1 cellular context compared by ENCODE assay signal in the genomic region with DNA sequence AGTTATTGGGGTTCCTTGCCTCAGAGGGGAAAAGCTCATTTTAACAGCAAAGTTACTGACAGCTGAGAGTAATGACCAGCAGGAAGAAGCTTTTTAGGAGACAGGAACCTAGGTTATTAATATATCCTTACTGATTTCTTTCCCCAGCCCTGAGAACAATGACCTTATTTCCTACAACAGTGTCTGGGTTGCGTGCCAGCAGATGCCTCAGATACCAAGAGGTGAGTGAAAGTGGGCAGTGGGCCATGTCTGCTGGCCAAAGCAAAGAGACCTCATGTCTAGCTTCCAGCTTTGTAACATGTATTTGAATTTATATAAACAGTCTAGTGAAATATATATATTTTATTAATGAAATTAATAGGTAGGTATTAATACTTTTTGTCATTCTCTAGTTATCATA.
A peak's percentile ranks its signal among the peaks of the same experiment; 100 is the strongest.
TF ChIP-seq lines count a peak whose summit lies in the region.

No MANE protein-coding gene starts in this region.

TF ChIP-seq in endothelial cell of umbilical vein, 7 proteins besides CTCF, POLR2A, EP300 and RAD21:
- TF ChIP-seq JUN (IDR thresholded peaks at IDR 0.05; ENCODE audit: borderline replicate concordance, insufficient read depth, insufficient read length, low read depth) (peak; percentile 23), EZH2 (IDR thresholded peaks at IDR 0.05; ENCODE audit: borderline replicate concordance, low read depth, low read length, severe bottlenecking) (no peak), FOS (IDR thresholded peaks at IDR 0.05; ENCODE audit: borderline replicate concordance, insufficient read depth, low read length) (no peak), POLR2AphosphoS5 (IDR thresholded peaks at IDR 0.05; ENCODE audit: insufficient read depth, low read depth, low read length) (peak; percentile 53), GATA2 (IDR thresholded peaks at IDR 0.05; ENCODE audit: insufficient read depth, insufficient read length, low read depth, low read length) (peak; percentile 72), MYC (IDR thresholded peaks at IDR 0.05; ENCODE audit: low read depth, low read length) (no peak), MAX (IDR thresholded peaks at IDR 0.05; ENCODE audit: insufficient read depth, insufficient read length) (no peak)
TF ChIP-seq in endothelial cell of umbilical vein: peak in this region for 3.
